In the genomic region with DNA sequence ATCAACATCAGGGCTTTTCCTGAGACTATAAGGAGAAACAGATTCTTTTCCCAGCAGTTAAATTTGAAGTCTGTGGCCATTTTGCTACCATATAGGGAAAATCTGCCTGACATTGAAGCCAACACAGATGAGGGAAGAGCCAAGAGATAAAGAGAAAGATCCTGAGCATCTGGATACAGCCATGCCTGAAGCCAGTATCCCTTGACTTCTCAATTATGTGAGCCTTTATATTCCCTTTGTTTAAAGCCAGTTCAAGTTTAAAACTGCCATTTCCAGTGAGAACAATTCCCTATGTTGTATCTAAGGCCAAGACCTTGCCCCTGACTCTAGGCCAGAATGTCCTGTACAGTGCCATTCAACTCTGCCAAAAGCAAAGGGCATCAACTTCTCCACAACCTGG, we compare ENCODE assay signal across 35 cellular contexts.
"Had no signal": no experiment of that assay in that cellular context is flagged by ENCODE, and none has a peak within 500 bp of the region (broad histone marks: within the 10 kb centered on the region; RNA-seq: fewer than 3 reads in every experiment).

No MANE protein-coding gene starts in this region.

- H3K27me3 ChIP-seq: MG63 had no signal

- DNase-seq: Karpas-422, Kasumi-1, MG63, MM.1S, MV-4-11, NCI-H1048, NCI-H1092, NCI-H1092 treated with DMSO at 0.1 percent for 48 hours, NCI-H1105, NCI-H1105 treated with DMSO at 0.1 percent for 48 hours, NCI-H1417, NCI-H1417 treated with DMSO at 0.1 percent for 48 hours, NCI-H1436, NCI-H1436 treated with DMSO at 0.1 percent for 48 hours, NCI-H146, NCI-H1694, NCI-H1694 treated with DMSO at 0.1 percent for 48 hours, NCI-H187, NCI-H187 treated with DMSO at 0.1 percent for 48 hours, NCI-H1930, NCI-H2029, NCI-H2029 treated with DMSO at 0.1 percent for 48 hours, NCI-H2081, NCI-H2081 treated with DMSO at 0.1 percent for 48 hours, NCI-H2107, NCI-H2171, NCI-H2171 treated with DMSO at 0.1 percent for 48 hours, NCI-H2227 treated with DMSO at 0.1 percent for 48 hours, NCI-H226, NCI-H345, NCI-H446, NCI-H446 treated with DMSO at 0.1 percent for 48 hours, NCI-H510A, NCI-H510A treated with DMSO at 0.1 percent for 48 hours, NCI-H524 had no signal

- H3K4me3 ChIP-seq: MG63 had no signal

- H3K36me3 ChIP-seq: MG63 had no signal
